Comparison of ENCODE assay signal across 19 cellular contexts in genomic region chr1:29113407-29114117, GRCh38. TPM values are rescaled to one million over a fixed set of nuclear protein-coding genes. Genes with fewer than 3 reads are reported as not detected.
"Had no signal": no experiment of that assay in that cellular context is flagged by ENCODE, and none has a peak within 500 bp of the region (broad histone marks: within the 10 kb centered on the region; RNA-seq: fewer than 3 reads in every experiment).

No MANE protein-coding gene starts in this region.

- H3K9me3 ChIP-seq: mucosa of descending colon, prostate gland, thoracic aorta, upper lobe of right lung had no signal

- ATAC-seq: activated CD4-positive, CD25-positive, alpha-beta regulatory T cell treated with anti-CD3 and anti-CD28 coated beads, Interleukin-2, amount 50 U/mL, for 24 hours; left ventricle myocardium superior; mucosa of descending colon; naive thymus-derived CD8-positive, alpha-beta T cell; right cardiac atrium; upper lobe of right lung had no signal

- H3K4me1 ChIP-seq: prostate gland, upper lobe of right lung had no signal

- H3K36me3 ChIP-seq: prostate gland had no signal

- H3K27ac ChIP-seq: coronary artery, prostate gland, skin epidermis, thoracic aorta, upper lobe of right lung had no signal

- H3K4me3 Mint-ChIP-seq: memory B cell; naive thymus-derived CD8-positive, alpha-beta T cell had no signal

- H3K9me3 Mint-ChIP-seq: memory B cell; naive thymus-derived CD8-positive, alpha-beta T cell had no signal

- H3K4me1 Mint-ChIP-seq: memory B cell had no signal

- H3K27me3 Mint-ChIP-seq: memory B cell; naive thymus-derived CD8-positive, alpha-beta T cell had no signal

- H3K4me3 ChIP-seq: coronary artery, mucosa of descending colon, prostate gland, skin epidermis, thoracic aorta, upper lobe of right lung had no signal

- DNase-seq: activated naive CD4-positive, alpha-beta T cell treated with anti-CD3 and anti-CD28 coated beads, Interleukin-2, amount 50 U/mL, for 16 hours; amniotic stem cell; effector CD4-positive, alpha-beta T cell; foreskin fibroblast; left ventricle myocardium superior; mucosa of descending colon; naive thymus-derived CD8-positive, alpha-beta T cell; right cardiac atrium; stimulated activated CD4-positive, alpha-beta T cell treated with anti-CD3 and anti-CD28 coated beads, Interleukin-4, amount 100 ng/mL, for 4 hours; stimulated activated CD8-positive, alpha-beta memory T cell treated with anti-CD3 and anti-CD28 coated beads, Interleukin-4, amount 100 ng/mL, for 48 hours; T-helper 9 cell; upper lobe of right lung had no signal

- H3K27ac Mint-ChIP-seq: memory B cell had no signal

- H3K27me3 ChIP-seq: upper lobe of right lung had no signal

RNA-seq across cellular contexts. Expression of gene TMEM200B, which starts 10.1 kb away (rescaled TPM):
- total RNA-seq: naive thymus-derived CD8-positive, alpha-beta T cell; SK-MEL-5 had no signal
